Comparison of ENCODE assay signal across 1 cellular context in the genomic region with DNA sequence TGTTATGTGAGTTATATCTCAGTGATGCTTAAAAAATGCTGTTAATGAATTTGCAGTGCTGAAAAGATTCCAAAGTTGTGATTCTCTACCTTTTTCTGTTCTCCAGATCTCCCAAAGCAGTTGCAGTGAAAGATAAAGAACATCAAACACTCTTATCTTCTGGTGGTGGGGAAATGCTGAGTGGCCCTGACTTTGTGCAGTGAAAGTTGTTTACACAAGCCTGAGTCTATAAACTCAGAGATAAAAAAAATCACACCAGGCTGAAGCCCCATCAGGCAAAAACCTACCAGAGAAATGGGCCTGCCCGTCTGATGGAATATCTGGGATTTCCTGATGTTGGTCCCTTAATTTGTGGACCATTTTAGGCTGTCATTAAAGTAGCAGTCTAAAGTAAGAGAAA.
TF ChIP-seq lines count a peak whose summit lies in the region.

No MANE protein-coding gene starts in this region.

TF ChIP-seq in K562, 482 proteins besides CTCF, POLR2A, EP300 and RAD21 (continued from another document and continues in another):
- TF ChIP-seq NUFIP1 (IDR thresholded peaks at IDR 0.05; ENCODE audit: partially characterized antibody), result no peak
- no peak for TF ChIP-seq ZNF253 (CRISPR knock-in tag; conservative IDR thresholded peaks at IDR 0.05)
- peak; percentile 87 for TF ChIP-seq TEAD4 (IDR thresholded peaks at IDR 0.05; ENCODE audit: low read length)
- no peak for TF ChIP-seq TEAD4 (CRISPR knock-in tag; IDR thresholded peaks at IDR 0.05; ENCODE audit: borderline replicate concordance)
- no peak for TF ChIP-seq BMI1 (IDR thresholded peaks at IDR 0.05; ENCODE audit: low read length)
- 0 out of 4 replicates have a peak, but pooled peaks of 1 of the 2 experiments have one; percentile 12 for TF ChIP-seq TRIM24 (IDR thresholded peaks at IDR 0.05)
- no peak for TF ChIP-seq KDM4B (IDR thresholded peaks at IDR 0.05; ENCODE audit: borderline replicate concordance in 2 of 2, low read depth in 1 of 2)
- no peak for TF ChIP-seq ETV6 (IDR thresholded peaks at IDR 0.05; ENCODE audit: borderline replicate concordance in 1 of 2, low read depth in 2 of 2, low read length in 1 of 2)
- no peak for TF ChIP-seq ETV6 (CRISPR knock-in tag; IDR thresholded peaks at IDR 0.05; ENCODE audit: borderline replicate concordance)
- TF ChIP-seq, protein P1, sequence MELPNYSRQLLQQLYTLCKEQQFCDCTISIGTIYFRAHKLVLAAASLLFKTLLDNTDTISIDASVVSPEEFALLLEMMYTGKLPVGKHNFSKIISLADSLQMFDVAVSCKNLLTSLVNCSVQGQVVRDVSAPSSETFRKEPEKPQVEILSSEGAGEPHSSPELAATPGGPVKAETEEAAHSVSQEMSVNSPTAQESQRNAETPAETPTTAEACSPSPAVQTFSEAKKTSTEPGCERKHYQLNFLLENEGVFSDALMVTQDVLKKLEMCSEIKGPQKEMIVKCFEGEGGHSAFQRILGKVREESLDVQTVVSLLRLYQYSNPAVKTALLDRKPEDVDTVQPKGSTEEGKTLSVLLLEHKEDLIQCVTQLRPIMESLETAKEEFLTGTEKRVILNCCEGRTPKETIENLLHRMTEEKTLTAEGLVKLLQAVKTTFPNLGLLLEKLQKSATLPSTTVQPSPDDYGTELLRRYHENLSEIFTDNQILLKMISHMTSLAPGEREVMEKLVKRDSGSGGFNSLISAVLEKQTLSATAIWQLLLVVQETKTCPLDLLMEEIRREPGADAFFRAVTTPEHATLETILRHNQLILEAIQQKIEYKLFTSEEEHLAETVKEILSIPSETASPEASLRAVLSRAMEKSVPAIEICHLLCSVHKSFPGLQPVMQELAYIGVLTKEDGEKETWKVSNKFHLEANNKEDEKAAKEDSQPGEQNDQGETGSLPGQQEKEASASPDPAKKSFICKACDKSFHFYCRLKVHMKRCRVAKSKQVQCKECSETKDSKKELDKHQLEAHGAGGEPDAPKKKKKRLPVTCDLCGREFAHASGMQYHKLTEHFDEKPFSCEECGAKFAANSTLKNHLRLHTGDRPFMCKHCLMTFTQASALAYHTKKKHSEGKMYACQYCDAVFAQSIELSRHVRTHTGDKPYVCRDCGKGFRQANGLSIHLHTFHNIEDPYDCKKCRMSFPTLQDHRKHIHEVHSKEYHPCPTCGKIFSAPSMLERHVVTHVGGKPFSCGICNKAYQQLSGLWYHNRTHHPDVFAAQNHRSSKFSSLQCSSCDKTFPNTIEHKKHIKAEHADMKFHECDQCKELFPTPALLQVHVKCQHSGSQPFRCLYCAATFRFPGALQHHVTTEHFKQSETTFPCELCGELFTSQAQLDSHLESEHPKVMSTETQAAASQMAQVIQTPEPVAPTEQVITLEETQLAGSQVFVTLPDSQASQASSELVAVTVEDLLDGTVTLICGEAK (IDR thresholded peaks at IDR 0.05), result no peak
- TF ChIP-seq, protein P1 (CRISPR knock-in tag; IDR thresholded peaks at IDR 0.05), result no peak
- TF ChIP-seq PHB2 (IDR thresholded peaks at IDR 0.05; ENCODE audit: low read depth), result no peak
- TF ChIP-seq KAT7 (CRISPR knock-in tag; IDR thresholded peaks at IDR 0.05; ENCODE audit: borderline replicate concordance), result no peak
- TF ChIP-seq ZNF165 (CRISPR knock-in tag; IDR thresholded peaks at IDR 0.05; ENCODE audit: borderline replicate concordance), result no peak
- no peak for TF ChIP-seq ZNF668 (CRISPR knock-in tag; IDR thresholded peaks at IDR 0.05)
- TF ChIP-seq SMC3 (conservative IDR thresholded peaks at IDR 0.05; ENCODE audit: insufficient read depth, low read depth, low read length), result no peak
- TF ChIP-seq CREB1 (IDR thresholded peaks at IDR 0.05), result no peak
- no peak for TF ChIP-seq CREB1 (CRISPR knock-in tag; IDR thresholded peaks at IDR 0.05)
- TF ChIP-seq KDM2B (CRISPR knock-in tag; IDR thresholded peaks at IDR 0.05), result no peak
- TF ChIP-seq SAFB2 (IDR thresholded peaks at IDR 0.05; ENCODE audit: borderline replicate concordance, low read depth, low read length, severe bottlenecking), result no peak
- peak; percentile 53; the same call in 1 of the 2 replicates for TF ChIP-seq CTBP1 (IDR thresholded peaks at IDR 0.05; ENCODE audit: borderline replicate concordance)
- TF ChIP-seq ASH1L (IDR thresholded peaks at IDR 0.05; ENCODE audit: borderline replicate concordance, low read depth, partially characterized antibody), result no peak
- TF ChIP-seq, protein P2, sequence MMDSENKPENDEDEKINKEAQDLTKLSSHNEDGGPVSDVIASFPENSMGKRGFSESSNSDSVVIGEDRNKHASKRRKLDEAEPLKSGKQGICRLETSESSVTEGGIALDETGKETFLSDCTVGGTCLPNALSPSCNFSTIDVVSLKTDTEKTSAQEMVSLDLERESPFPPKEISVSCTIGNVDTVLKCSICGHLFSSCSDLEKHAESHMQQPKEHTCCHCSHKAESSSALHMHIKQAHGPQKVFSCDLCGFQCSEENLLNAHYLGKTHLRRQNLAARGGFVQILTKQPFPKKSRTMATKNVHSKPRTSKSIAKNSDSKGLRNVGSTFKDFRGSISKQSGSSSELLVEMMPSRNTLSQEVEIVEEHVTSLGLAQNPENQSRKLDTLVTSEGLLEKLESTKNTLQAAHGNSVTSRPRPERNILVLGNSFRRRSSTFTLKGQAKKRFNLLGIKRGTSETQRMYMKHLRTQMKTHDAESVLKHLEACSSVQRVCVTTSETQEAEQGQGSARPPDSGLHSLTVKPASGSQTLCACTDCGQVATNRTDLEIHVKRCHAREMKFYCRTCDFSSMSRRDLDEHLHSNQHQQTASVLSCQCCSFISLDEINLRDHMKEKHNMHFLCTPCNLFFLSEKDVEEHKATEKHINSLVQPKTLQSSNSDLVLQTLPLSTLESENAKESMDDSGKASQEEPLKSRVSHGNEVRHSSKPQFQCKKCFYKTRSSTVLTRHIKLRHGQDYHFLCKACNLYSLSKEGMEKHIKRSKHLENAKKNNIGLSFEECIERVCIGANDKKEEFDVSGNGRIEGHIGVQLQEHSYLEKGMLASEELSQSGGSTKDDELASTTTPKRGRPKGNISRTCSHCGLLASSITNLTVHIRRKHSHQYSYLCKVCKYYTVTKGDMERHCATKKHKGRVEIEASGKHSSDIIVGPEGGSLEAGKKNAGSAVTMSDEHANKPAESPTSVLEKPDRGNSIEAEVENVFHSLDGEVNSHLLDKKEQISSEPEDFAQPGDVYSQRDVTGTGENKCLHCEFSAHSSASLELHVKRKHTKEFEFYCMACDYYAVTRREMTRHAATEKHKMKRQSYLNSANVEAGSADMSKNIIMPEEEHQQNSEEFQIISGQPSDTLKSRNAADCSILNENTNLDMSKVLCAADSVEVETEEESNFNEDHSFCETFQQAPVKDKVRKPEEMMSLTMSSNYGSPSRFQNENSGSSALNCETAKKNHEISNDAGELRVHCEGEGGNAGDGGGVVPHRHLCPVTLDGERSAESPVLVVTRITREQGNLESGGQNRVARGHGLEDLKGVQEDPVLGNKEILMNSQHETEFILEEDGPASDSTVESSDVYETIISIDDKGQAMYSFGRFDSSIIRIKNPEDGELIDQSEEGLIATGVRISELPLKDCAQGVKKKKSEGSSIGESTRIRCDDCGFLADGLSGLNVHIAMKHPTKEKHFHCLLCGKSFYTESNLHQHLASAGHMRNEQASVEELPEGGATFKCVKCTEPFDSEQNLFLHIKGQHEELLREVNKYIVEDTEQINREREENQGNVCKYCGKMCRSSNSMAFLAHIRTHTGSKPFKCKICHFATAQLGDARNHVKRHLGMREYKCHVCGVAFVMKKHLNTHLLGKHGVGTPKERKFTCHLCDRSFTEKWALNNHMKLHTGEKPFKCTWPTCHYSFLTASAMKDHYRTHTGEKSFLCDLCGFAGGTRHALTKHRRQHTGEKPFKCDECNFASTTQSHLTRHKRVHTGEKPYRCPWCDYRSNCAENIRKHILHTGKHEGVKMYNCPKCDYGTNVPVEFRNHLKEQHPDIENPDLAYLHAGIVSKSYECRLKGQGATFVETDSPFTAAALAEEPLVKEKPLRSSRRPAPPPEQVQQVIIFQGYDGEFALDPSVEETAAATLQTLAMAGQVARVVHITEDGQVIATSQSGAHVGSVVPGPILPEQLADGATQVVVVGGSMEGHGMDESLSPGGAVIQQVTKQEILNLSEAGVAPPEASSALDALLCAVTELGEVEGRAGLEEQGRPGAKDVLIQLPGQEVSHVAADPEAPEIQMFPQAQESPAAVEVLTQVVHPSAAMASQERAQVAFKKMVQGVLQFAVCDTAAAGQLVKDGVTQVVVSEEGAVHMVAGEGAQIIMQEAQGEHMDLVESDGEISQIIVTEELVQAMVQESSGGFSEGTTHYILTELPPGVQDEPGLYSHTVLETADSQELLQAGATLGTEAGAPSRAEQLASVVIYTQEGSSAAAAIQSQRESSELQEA (IDR thresholded peaks at IDR 0.05; ENCODE audit: low read depth), result no peak
- TF ChIP-seq IRF1 (CRISPR knock-in tag; IDR thresholded peaks at IDR 0.05; ENCODE audit: borderline replicate concordance), result no peak
- TF ChIP-seq ZNF274 (IDR thresholded peaks at IDR 0.05; ENCODE audit: borderline replicate concordance, low read depth, low read length), result no peak
- TF ChIP-seq NR2F6 (CRISPR knock-in tag; IDR thresholded peaks at IDR 0.05), result no peak
- TF ChIP-seq ZNF561 (CRISPR knock-in tag; conservative IDR thresholded peaks at IDR 0.05), result no peak
- no peak for TF ChIP-seq RNF2 (IDR thresholded peaks at IDR 0.05)
- peak; percentile 75; the same call in 1 of the 2 replicates for TF ChIP-seq HDAC2 (IDR thresholded peaks at IDR 0.05)
- TF ChIP-seq DPF2 (IDR thresholded peaks at IDR 0.05), result peak; percentile 85
- 0 out of 2 replicates have a peak, but pooled peaks have one; percentile 46 for TF ChIP-seq JUN (IDR thresholded peaks at IDR 0.05; ENCODE audit: borderline replicate concordance, low read depth, low read length)
- TF ChIP-seq JUN (CRISPR knock-in tag; IDR thresholded peaks at IDR 0.05; ENCODE audit: borderline replicate concordance), result no peak
- TF ChIP-seq POU5F1 (IDR thresholded peaks at IDR 0.05; ENCODE audit: borderline replicate concordance, low read depth, low read length, partially characterized antibody), result no peak
- no peak for TF ChIP-seq SRSF7 (optimal IDR thresholded peaks at IDR 0.05; ENCODE audit: low read depth, low read length)
- TF ChIP-seq ESRRA (IDR thresholded peaks at IDR 0.05; ENCODE audit: borderline replicate concordance, low read depth), result no peak
- no peak for TF ChIP-seq FOXP4 (CRISPR knock-in tag; IDR thresholded peaks at IDR 0.05; ENCODE audit: borderline replicate concordance)
